ENCODE assay signal across 7 cellular contexts in genomic region chr6:73293331-73293730, GRCh38.
"Had no signal": no experiment of that assay in that cellular context is flagged by ENCODE, and none has a peak within 500 bp of the region (broad histone marks: within the 10 kb centered on the region; RNA-seq: fewer than 3 reads in every experiment).

No MANE protein-coding gene starts in this region.

- ATAC-seq: GM12878 had no signal

- DNase-seq: GDM1, GF-D8 had no signal

- H3K4me3 ChIP-seq: GM12878 had no signal

- FAIRE-seq: G401.6, GM12878, GM12892, GM18507, GM19239 had no signal
